ENCODE assay signal across 1 cellular context in genomic region chr3:78349571-78349970, GRCh38.
TF ChIP-seq lines count a peak whose summit lies in the region.

No MANE protein-coding gene starts in this region.

TF ChIP-seq in IMR-90, 13 proteins besides CTCF, POLR2A, EP300 and RAD21 (continued from another document):
- TF ChIP-seq ELK1 (IDR thresholded peaks at IDR 0.05; ENCODE audit: borderline replicate concordance, low read depth, low read length) (no peak), MAZ (IDR thresholded peaks at IDR 0.05; ENCODE audit: borderline replicate concordance, low read depth, low read length) (no peak)
